ENCODE assay signal across 25 cellular contexts in genomic region chr6:123000244-123000770, GRCh38. TPM values are rescaled to one million over a fixed set of nuclear protein-coding genes. Genes with fewer than 3 reads are reported as not detected.
"Had no signal": no experiment of that assay in that cellular context is flagged by ENCODE, and none has a peak within 500 bp of the region (broad histone marks: within the 10 kb centered on the region; RNA-seq: fewer than 3 reads in every experiment).

No MANE protein-coding gene starts in this region.

- H3K4me3 Mint-ChIP-seq: dendritic cell treated with granulocyte-macrophage colony-stimulating factor and Interleukin-4, amounts not matched to agents 40 ng/mL and 50 ng/mL, for 4 days; naive B cell; nephron; stimulated activated naive B cell treated with anti-CD40 and anti-IgM and Interleukin-4, amounts not matched to agents 10 μg/mL and 1 μg/mL and 100 μg/mL, for 72 hours; stimulated activated naive CD8-positive, alpha-beta T cell treated with anti-CD3 and anti-CD28 coated beads, Interleukin-15, amount 100 ng/mL, for 72 hours had no signal

- FAIRE-seq: colon had no signal

- H3K27ac Mint-ChIP-seq: dendritic cell treated with granulocyte-macrophage colony-stimulating factor and Interleukin-4, amounts not matched to agents 40 ng/mL and 50 ng/mL, for 4 days; naive B cell; nephron; stimulated activated naive B cell treated with anti-CD40 and anti-IgM and Interleukin-4, amounts not matched to agents 10 μg/mL and 1 μg/mL and 100 μg/mL, for 72 hours; stimulated activated naive CD8-positive, alpha-beta T cell treated with anti-CD3 and anti-CD28 coated beads, Interleukin-15, amount 100 ng/mL, for 72 hours had no signal

- ATAC-seq: heart left ventricle; psoas muscle; sciatic nerve; stimulated activated naive B cell treated with anti-CD40 and anti-IgM and Interleukin-4, amounts not matched to agents 10 μg/mL and 1 μg/mL and 100 μg/mL, for 72 hours; stimulated activated naive CD8-positive, alpha-beta T cell treated with anti-CD3 and anti-CD28 coated beads, Interleukin-15, amount 100 ng/mL, for 72 hours; upper lobe of right lung had no signal

- H3K9me3 ChIP-seq: heart left ventricle, left ventricle myocardium inferior, neutrophil, psoas muscle, testis, tibial nerve, upper lobe of right lung, vagina had no signal

- DNase-seq: foreskin melanocyte; heart left ventricle; islet precursor cell; left ventricle myocardium inferior; mesendoderm; naive B cell; psoas muscle; retina; stimulated activated CD4-positive, alpha-beta T cell treated with anti-CD3 and anti-CD28 coated beads, Interleukin-2, amount 100 ng/mL, for 24 hours; stimulated activated CD4-positive, alpha-beta T cell treated with anti-CD3 and anti-CD28 coated beads, Interleukin-4, amount 100 ng/mL, for 4 hours; stimulated activated naive B cell treated with anti-CD40 and anti-IgM and Interleukin-4, amounts not matched to agents 10 μg/mL and 1 μg/mL and 100 μg/mL, for 72 hours; stimulated activated naive CD8-positive, alpha-beta T cell treated with anti-CD3 and anti-CD28 coated beads, Interleukin-15, amount 100 ng/mL, for 72 hours; testis; upper lobe of right lung had no signal

- H3K27ac ChIP-seq: heart left ventricle, left ventricle myocardium inferior, neutrophil, psoas muscle, testis, tibial nerve, upper lobe of right lung, vagina had no signal

- H3K36me3 Mint-ChIP-seq: stimulated activated naive B cell treated with anti-CD40 and anti-IgM and Interleukin-4, amounts not matched to agents 10 μg/mL and 1 μg/mL and 100 μg/mL, for 72 hours had no signal

- H3K27me3 ChIP-seq: testis had no signal

- H3K4me1 ChIP-seq: psoas muscle, upper lobe of right lung had no signal

- H3K9me3 Mint-ChIP-seq: dendritic cell treated with granulocyte-macrophage colony-stimulating factor and Interleukin-4, amounts not matched to agents 40 ng/mL and 50 ng/mL, for 4 days; nephron; stimulated activated naive B cell treated with anti-CD40 and anti-IgM and Interleukin-4, amounts not matched to agents 10 μg/mL and 1 μg/mL and 100 μg/mL, for 72 hours had no signal

- H3K4me3 ChIP-seq: heart left ventricle, left ventricle myocardium inferior, lung, psoas muscle, testis, tibial nerve, upper lobe of right lung, vagina had no signal

- H3K4me1 Mint-ChIP-seq: stimulated activated naive B cell treated with anti-CD40 and anti-IgM and Interleukin-4, amounts not matched to agents 10 μg/mL and 1 μg/mL and 100 μg/mL, for 72 hours had no signal

- H3K36me3 ChIP-seq: heart left ventricle, left ventricle myocardium inferior, neutrophil, tibial nerve, upper lobe of right lung, vagina had no signal

RNA-seq across cellular contexts. Expression of gene CLVS2, which starts 4.3 kb away (rescaled TPM):
- total RNA-seq: osteoblast, subcutaneous adipose tissue, upper lobe of right lung had no signal
- polyA plus RNA-seq: esophagus, lung had no signal
